ENCODE assay signal across 16 cellular contexts in genomic region chr20:34443546-34443945, GRCh38.
A peak's percentile ranks its signal among the peaks of the same experiment; 100 is the strongest.
DNase-seq lines count a peak whose midpoint lies in the region; ATAC-seq and TF ChIP-seq lines count a peak whose summit lies in the region.
"Had no signal": no experiment of that assay in that cellular context is flagged by ENCODE, and none has a peak within 500 bp of the region (broad histone marks: within the 10 kb centered on the region; RNA-seq: fewer than 3 reads in every experiment).

No MANE protein-coding gene starts in this region.

- H3K4me1 Mint-ChIP-seq in natural killer cell, result peaks cover 14 to 30% of the 10 kb centered on the region in 2 donors
- peaks cover 11 to 18% of the 10 kb centered on the region in 2 donors for H3K4me1 Mint-ChIP-seq in natural killer cell treated with Interleukin-12 subunit alpha and Interleukin-12 subunit beta and Interleukin-15 and Interleukin-18, amount 100 ng/mL, for 72 hours (ENCODE audit: low read depth in 2 of 2)
- H3K4me1 Mint-ChIP-seq in effector memory CD8-positive, alpha-beta T cell (ENCODE audit: low read depth in 2 of 2), result peaks cover 7 to 21% of the 10 kb centered on the region in 2 donors
- peaks cover 25% of the 10 kb centered on the region for H3K4me1 Mint-ChIP-seq in stimulated activated memory B cell treated with anti-CD40 and anti-IgM and Interleukin-4, amounts not matched to agents 10 μg/mL and 1 μg/mL and 100 μg/mL, for 72 hours
- no peaks in the 10 kb centered on the region for H3K4me1 Mint-ChIP-seq in chondrocyte (ENCODE audit: low read depth)
- H3K4me1 Mint-ChIP-seq: CD14-positive monocyte, H9 had no signal

- H3K27me3 Mint-ChIP-seq in natural killer cell (ENCODE audit: low read depth in 2 of 2), result no peaks in the 10 kb centered on the region
- H3K27me3 Mint-ChIP-seq in natural killer cell treated with Interleukin-12 subunit alpha and Interleukin-12 subunit beta and Interleukin-15 and Interleukin-18, amount 100 ng/mL, for 72 hours, result no peaks in the 10 kb centered on the region
- no peaks in the 10 kb centered on the region for H3K27me3 Mint-ChIP-seq in effector memory CD8-positive, alpha-beta T cell
- H3K27me3 Mint-ChIP-seq in stimulated activated memory B cell treated with anti-CD40 and anti-IgM and Interleukin-4, amounts not matched to agents 10 μg/mL and 1 μg/mL and 100 μg/mL, for 72 hours, result no peaks in the 10 kb centered on the region
- H3K27me3 Mint-ChIP-seq in chondrocyte (ENCODE audit: low read depth), result no peaks in the 10 kb centered on the region
- H3K27me3 Mint-ChIP-seq: CD4-positive, alpha-beta memory T cell; IgD-negative memory B cell had no signal

- no peak overlapping the region for H3K4me3 Mint-ChIP-seq in natural killer cell
- H3K4me3 Mint-ChIP-seq in natural killer cell treated with Interleukin-12 subunit alpha and Interleukin-12 subunit beta and Interleukin-15 and Interleukin-18, amount 100 ng/mL, for 72 hours, result no peak overlapping the region
- no peak overlapping the region for H3K4me3 Mint-ChIP-seq in effector memory CD8-positive, alpha-beta T cell
- no peak overlapping the region for H3K4me3 Mint-ChIP-seq in stimulated activated memory B cell treated with anti-CD40 and anti-IgM and Interleukin-4, amounts not matched to agents 10 μg/mL and 1 μg/mL and 100 μg/mL, for 72 hours
- no peak overlapping the region for H3K4me3 Mint-ChIP-seq in chondrocyte (ENCODE audit: unreplicated experiment)
- H3K4me3 Mint-ChIP-seq: CD14-positive monocyte, H9, IgD-negative memory B cell had no signal

- intact Hi-C loops in natural killer cell (cut with micrococcal nuclease), result no loop called here

- TF ChIP-seq CTCF in natural killer cell (IDR thresholded peaks at IDR 0.05), result no peak
- TF ChIP-seq CTCF in chondrocyte (IDR thresholded peaks at IDR 0.05), result no peak

- in situ Hi-C loops in KBM-7 (cut with MboI; ENCODE audit: low pct_unique_long_range_greater_than_20kb, low sequenced_read_pairs), result no loop called here

- peaks cover 17% of the 10 kb centered on the region for H3K36me3 Mint-ChIP-seq in natural killer cell
- peaks cover 26% of the 10 kb centered on the region for H3K36me3 Mint-ChIP-seq in natural killer cell treated with Interleukin-12 subunit alpha and Interleukin-12 subunit beta and Interleukin-15 and Interleukin-18, amount 100 ng/mL, for 72 hours
- peaks cover 96% of the 10 kb centered on the region for H3K36me3 Mint-ChIP-seq in effector memory CD8-positive, alpha-beta T cell (ENCODE audit: insufficient read depth)
- H3K36me3 Mint-ChIP-seq in stimulated activated memory B cell treated with anti-CD40 and anti-IgM and Interleukin-4, amounts not matched to agents 10 μg/mL and 1 μg/mL and 100 μg/mL, for 72 hours, result peaks cover 55% of the 10 kb centered on the region
- peaks cover 60% of the 10 kb centered on the region for H3K36me3 Mint-ChIP-seq in chondrocyte (ENCODE audit: low read depth)

- ATAC-seq in natural killer cell (no peak), HG02938 (IDR thresholded peaks at IDR 0.05; ENCODE audit: unreplicated experiment) (no peak)
- ATAC-seq in natural killer cell treated with Interleukin-12 subunit alpha and Interleukin-12 subunit beta and Interleukin-15 and Interleukin-18, amount 100 ng/mL, for 72 hours, result no peak
- no peak for ATAC-seq in effector memory CD8-positive, alpha-beta T cell (replicated peaks)
- no peak for ATAC-seq in stimulated activated memory B cell treated with anti-CD40 and anti-IgM and Interleukin-4, amounts not matched to agents 10 μg/mL and 1 μg/mL and 100 μg/mL, for 72 hours

- DNase-seq in natural killer cell, result no peak
- DNase-seq in natural killer cell treated with Interleukin-12 subunit alpha and Interleukin-12 subunit beta and Interleukin-15 and Interleukin-18, amount 100 ng/mL, for 72 hours (ENCODE audit: low spot score), result no peak
- no peak for DNase-seq in effector memory CD8-positive, alpha-beta T cell
- no peak for DNase-seq in KBM-7
- no peak for DNase-seq in chondrocyte (ENCODE audit: low spot score)
- DNase-seq: 8988T; Calu3; CD4-positive, alpha-beta memory T cell; DMS79 treated with DMSO at 0.1 percent for 48 hours; GF-D8; GOT3; H9 had no signal

- H3K27ac Mint-ChIP-seq in natural killer cell, result peak overlapping the region; percentile 71 to 75
- no peak overlapping the region for H3K27ac Mint-ChIP-seq in natural killer cell treated with Interleukin-12 subunit alpha and Interleukin-12 subunit beta and Interleukin-15 and Interleukin-18, amount 100 ng/mL, for 72 hours
- H3K27ac Mint-ChIP-seq in effector memory CD8-positive, alpha-beta T cell, result peak overlapping the region; percentile 39 to 72
- H3K27ac Mint-ChIP-seq in stimulated activated memory B cell treated with anti-CD40 and anti-IgM and Interleukin-4, amounts not matched to agents 10 μg/mL and 1 μg/mL and 100 μg/mL, for 72 hours, result peak overlapping the region; percentile 42
- no peak overlapping the region for H3K27ac Mint-ChIP-seq in chondrocyte (ENCODE audit: unreplicated experiment)
- H3K27ac Mint-ChIP-seq: H9 had no signal

- H3K9me3 Mint-ChIP-seq in natural killer cell (no peaks in the 10 kb centered on the region), chondrocyte (ENCODE audit: low read depth) (no peaks in the 10 kb centered on the region)
- H3K9me3 Mint-ChIP-seq in natural killer cell treated with Interleukin-12 subunit alpha and Interleukin-12 subunit beta and Interleukin-15 and Interleukin-18, amount 100 ng/mL, for 72 hours, result no peaks in the 10 kb centered on the region
- H3K9me3 Mint-ChIP-seq in effector memory CD8-positive, alpha-beta T cell, result no peaks in the 10 kb centered on the region
- H3K9me3 Mint-ChIP-seq in stimulated activated memory B cell treated with anti-CD40 and anti-IgM and Interleukin-4, amounts not matched to agents 10 μg/mL and 1 μg/mL and 100 μg/mL, for 72 hours, result no peaks in the 10 kb centered on the region
- H3K9me3 Mint-ChIP-seq: CD14-positive monocyte; CD4-positive, alpha-beta memory T cell; H9; IgD-negative memory B cell had no signal

Comparison
In these comparisons a context has a peak if more than half of its experiments do, and no peak if none do; other contexts are left out.
1. H3K27ac Mint-ChIP-seq: peak in natural killer cell (2 of 2), effector memory CD8-positive, alpha-beta T cell (2 of 2) and stimulated activated memory B cell treated with anti-CD40 and anti-IgM and Interleukin-4, amounts not matched to agents 10 μg/mL and 1 μg/mL and 100 μg/mL, for 72 hours (single experiment); none in natural killer cell treated with Interleukin-12 subunit alpha and Interleukin-12 subunit beta and Interleukin-15 and Interleukin-18, amount 100 ng/mL, for 72 hours (0 of 2) and chondrocyte (single experiment).